In genomic region chr19:4877753-4878490, GRCh38 we compare ENCODE assay signal across 1 cellular context.
TF ChIP-seq lines count a peak whose summit lies in the region.

No MANE protein-coding gene starts in this region.

TF ChIP-seq in GM23338, 12 proteins besides CTCF, POLR2A, EP300 and RAD21 (continued from another document):
- no peak for TF ChIP-seq ZNF462 (CRISPR knock-in tag; IDR thresholded peaks at IDR 0.05)
